ENCODE assay signal across 12 cellular contexts in genomic region chr2:61434314-61434713, GRCh38. TPM values are rescaled to one million over a fixed set of nuclear protein-coding genes. Genes with fewer than 3 reads are reported as not detected.
DNase-seq lines count a peak whose midpoint lies in the region; ATAC-seq and TF ChIP-seq lines count a peak whose summit lies in the region.
"Had no signal": no experiment of that assay in that cellular context is flagged by ENCODE, and none has a peak within 500 bp of the region (broad histone marks: within the 10 kb centered on the region; RNA-seq: fewer than 3 reads in every experiment).

No MANE protein-coding gene starts in this region.

- H3K9me3 ChIP-seq in CD4-positive, alpha-beta T cell (ENCODE audit: control insufficient read depth, low read length): peaks cover 4% of the 10 kb centered on the region
- H3K9me3 ChIP-seq in T-helper 17 cell (ENCODE audit: control insufficient read depth, low read length, poor library complexity, severe bottlenecking) (no peaks in the 10 kb centered on the region), right lobe of liver (no peaks in the 10 kb centered on the region)
- H3K9me3 ChIP-seq: SJSA1 had no signal

- peaks cover 12% of the 10 kb centered on the region for H3K9me3 Mint-ChIP-seq in CD4-positive, alpha-beta T cell

- no peaks in the 10 kb centered on the region for H3K36me3 ChIP-seq in right lobe of liver
- H3K36me3 ChIP-seq: SJSA1 had no signal

- H3K4me1 ChIP-seq in right lobe of liver: peaks cover 0 to 50% (median 4%) of the 10 kb centered on the region in 4 donors

- DNase-seq in CD4-positive, alpha-beta T cell: no peak
- DNase-seq in T-helper 17 cell (no peak), right lobe of liver (peak in 2 of 3 donors; percentile 62 to 65), middle frontal gyrus (ENCODE audit: extremely low spot score, low spot score) (no peak), NCI-H1105 (lab: John Stamatoyannopoulos, UW) (no peak), nucleus accumbens (lab: John Stamatoyannopoulos, UW) (no peak)
- DNase-seq: Calu3, NCI-H187 had no signal

- H3K27me3 ChIP-seq in CD4-positive, alpha-beta T cell (ENCODE audit: control insufficient read depth, insufficient read depth, low read length): no peaks in the 10 kb centered on the region
- H3K27me3 ChIP-seq in right lobe of liver: no peaks in the 10 kb centered on the region
- H3K27me3 ChIP-seq: SJSA1 had no signal

- intact Hi-C loops in CD4-positive, alpha-beta T cell (cut with DNase I, micrococcal nuclease): no loop called here
- intact Hi-C loops in right lobe of liver (cut with DNase I): no loop called here

- ATAC-seq in CD4-positive, alpha-beta T cell (ENCODE audit: poor library complexity): no peak
- ATAC-seq in HG02798 (IDR thresholded peaks at IDR 0.05; ENCODE audit: poor library complexity, unreplicated experiment): peak; percentile 52
- peak; percentile 38 for ATAC-seq in T-helper 17 cell
- ATAC-seq in right lobe of liver: peak; percentile 15 to 72 (median 49)
- ATAC-seq in GM21528 (IDR thresholded peaks at IDR 0.05; ENCODE audit: low FRiP score, unreplicated experiment): no peak

- no peaks in the 10 kb centered on the region for H3K27me3 Mint-ChIP-seq in CD4-positive, alpha-beta T cell
- H3K27me3 Mint-ChIP-seq in T-helper 17 cell: no peaks in the 10 kb centered on the region

- peaks cover 36% of the 10 kb centered on the region for H3K36me3 Mint-ChIP-seq in CD4-positive, alpha-beta T cell (ENCODE audit: low read depth)
- peaks cover 3% of the 10 kb centered on the region for H3K36me3 Mint-ChIP-seq in T-helper 17 cell (ENCODE audit: low read depth)

- H3K4me3 ChIP-seq in right lobe of liver: no peak overlapping the region
- H3K4me3 ChIP-seq: SJSA1, skin epidermis had no signal

- no peak for TF ChIP-seq POLR2A in right lobe of liver (IDR thresholded peaks at IDR 0.05)

- POLR2A ChIA-PET in CD4-positive, alpha-beta T cell (lab: Charles Lee): no interaction called here

- no peak for TF ChIP-seq CTCF in CD4-positive, alpha-beta T cell (IDR thresholded peaks at IDR 0.05)
- TF ChIP-seq CTCF in right lobe of liver (IDR thresholded peaks at IDR 0.05): no peak

- H3K4me1 Mint-ChIP-seq in CD4-positive, alpha-beta T cell (ENCODE audit: low read depth): peaks cover 66% of the 10 kb centered on the region
- H3K4me1 Mint-ChIP-seq in T-helper 17 cell: peaks cover 30% of the 10 kb centered on the region

- CTCF ChIA-PET in CD4-positive, alpha-beta T cell (lab: Charles Lee): no interaction called here

- peak overlapping the region; percentile 38 for H3K27ac Mint-ChIP-seq in CD4-positive, alpha-beta T cell
- H3K27ac Mint-ChIP-seq in T-helper 17 cell: peak overlapping the region; percentile 68

- H3K4me3 Mint-ChIP-seq in CD4-positive, alpha-beta T cell: peak overlapping the region; percentile 34
- H3K4me3 Mint-ChIP-seq in T-helper 17 cell: no peak overlapping the region

- H3K27ac ChIP-seq in CD4-positive, alpha-beta T cell (ENCODE audit: low read depth, low read length): no peak overlapping the region
- H3K27ac ChIP-seq in right lobe of liver: no peak overlapping the region
- H3K27ac ChIP-seq: SJSA1, skin epidermis had no signal

RNA-seq across cellular contexts. Expression of gene USP34, which starts 36.6 kb away (rescaled TPM):
- 100 to 1,000 TPM; 137 to 138 TPM for total RNA-seq in CD4-positive, alpha-beta T cell
- total RNA-seq in T-helper 17 cell: 100 to 1,000 TPM; 148 to 170 TPM
- total RNA-seq in right lobe of liver: 10 to 100 TPM; 33.3 to 57.1 (median 41.5) TPM

Comparison
In these comparisons a context has a peak if more than half of its experiments do, and no peak if none do; other contexts are left out.
1. ATAC-seq: peak in HG02798 (single experiment), T-helper 17 cell (single experiment) and right lobe of liver (4 of 4); none in CD4-positive, alpha-beta T cell (single experiment) and GM21528 (single experiment).
2. DNase-seq: peak in right lobe of liver (2 of 3); none in CD4-positive, alpha-beta T cell (0 of 10), T-helper 17 cell (0 of 3), middle frontal gyrus (single experiment), NCI-H1105 (single experiment) and nucleus accumbens (0 of 56).